In the genomic region with DNA sequence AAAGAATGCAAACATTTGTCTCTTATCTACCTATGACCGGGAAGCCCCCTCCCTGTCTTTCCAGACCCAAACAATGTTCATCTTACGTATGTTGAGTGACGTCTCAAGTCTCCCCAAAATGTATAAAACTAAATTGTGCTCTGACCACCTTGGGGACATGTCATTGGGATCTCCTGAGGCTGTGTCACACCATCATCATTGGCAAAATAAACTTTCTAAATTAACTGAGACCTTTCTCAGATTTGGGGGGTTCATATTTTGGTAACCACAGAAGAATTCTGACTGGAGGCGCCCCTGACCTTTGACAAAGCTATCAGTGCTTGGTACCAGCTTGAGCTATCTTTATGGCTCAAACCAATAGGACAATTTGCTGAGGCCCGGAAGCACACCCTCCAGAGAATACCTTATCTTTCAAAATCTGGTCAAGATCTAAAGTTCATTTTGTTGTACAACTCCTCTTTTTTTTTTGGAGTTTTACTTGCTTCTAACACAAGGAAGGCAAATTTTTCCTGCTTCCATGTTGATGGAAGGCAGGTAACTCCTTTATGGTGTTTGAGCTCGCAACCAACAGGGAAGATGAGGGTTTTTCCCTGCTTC, we compare ENCODE assay signal across 17 cellular contexts. TPM values are rescaled to one million over a fixed set of nuclear protein-coding genes. Genes with fewer than 3 reads are reported as not detected.
"Had no signal": no experiment of that assay in that cellular context is flagged by ENCODE, and none has a peak within 500 bp of the region (broad histone marks: within the 10 kb centered on the region; RNA-seq: fewer than 3 reads in every experiment).

No MANE protein-coding gene starts in this region.

- DNase-seq: cerebellar nuclear complex; effector memory CD8-positive, alpha-beta T cell; esophagus squamous epithelium; foreskin fibroblast; lower lobe of right lung; midbrain; stimulated activated CD4-positive, alpha-beta T cell treated with anti-CD3 and anti-CD28 coated beads, Interleukin-2, amount 100 ng/mL, for 48 hours; stimulated activated naive CD4-positive, alpha-beta T cell treated with Interleukin-2 at 50 U/mL for 16 hours; trophoblast cell had no signal

- ATAC-seq: effector memory CD8-positive, alpha-beta T cell; gastroesophageal sphincter; lower lobe of right lung; natural killer cell treated with Interleukin-12 subunit alpha and Interleukin-12 subunit beta and Interleukin-15 and Interleukin-18, amount 100 ng/mL, for 72 hours; sciatic nerve had no signal

- H3K4me1 ChIP-seq: prostate gland had no signal

- H3K27ac Mint-ChIP-seq: dendritic cell treated with granulocyte-macrophage colony-stimulating factor and Interleukin-4, amounts not matched to agents 40 ng/mL and 50 ng/mL, for 4 days; effector memory CD8-positive, alpha-beta T cell; memory B cell; natural killer cell treated with Interleukin-12 subunit alpha and Interleukin-12 subunit beta and Interleukin-15 and Interleukin-18, amount 100 ng/mL, for 72 hours had no signal

- H3K27me3 Mint-ChIP-seq: effector memory CD8-positive, alpha-beta T cell; memory B cell; natural killer cell treated with Interleukin-12 subunit alpha and Interleukin-12 subunit beta and Interleukin-15 and Interleukin-18, amount 100 ng/mL, for 72 hours had no signal

- H3K4me1 Mint-ChIP-seq: memory B cell had no signal

- H2AFZ ChIP-seq: parathyroid adenoma had no signal

- H3K4me3 ChIP-seq: esophagus squamous epithelium, gastroesophageal sphincter, lower lobe of right lung, prostate gland had no signal

- H3K9ac ChIP-seq: parathyroid adenoma had no signal

- H3K4me3 Mint-ChIP-seq: dendritic cell treated with granulocyte-macrophage colony-stimulating factor and Interleukin-4, amounts not matched to agents 40 ng/mL and 50 ng/mL, for 4 days; effector memory CD8-positive, alpha-beta T cell; memory B cell; natural killer cell treated with Interleukin-12 subunit alpha and Interleukin-12 subunit beta and Interleukin-15 and Interleukin-18, amount 100 ng/mL, for 72 hours had no signal

- H3K27me3 ChIP-seq: esophagus squamous epithelium, gastroesophageal sphincter had no signal

- H3K9me3 ChIP-seq: prostate gland had no signal

- H3K36me3 ChIP-seq: esophagus squamous epithelium, lower lobe of right lung, prostate gland had no signal

- H3K27ac ChIP-seq: esophagus squamous epithelium, gastroesophageal sphincter, lower lobe of right lung, parathyroid adenoma, prostate gland had no signal

RNA-seq across cellular contexts. Expression of a gene that starts 2.5 kb away (rescaled TPM):
- total RNA-seq: kidney epithelial cell had no signal
